In the genomic region with DNA sequence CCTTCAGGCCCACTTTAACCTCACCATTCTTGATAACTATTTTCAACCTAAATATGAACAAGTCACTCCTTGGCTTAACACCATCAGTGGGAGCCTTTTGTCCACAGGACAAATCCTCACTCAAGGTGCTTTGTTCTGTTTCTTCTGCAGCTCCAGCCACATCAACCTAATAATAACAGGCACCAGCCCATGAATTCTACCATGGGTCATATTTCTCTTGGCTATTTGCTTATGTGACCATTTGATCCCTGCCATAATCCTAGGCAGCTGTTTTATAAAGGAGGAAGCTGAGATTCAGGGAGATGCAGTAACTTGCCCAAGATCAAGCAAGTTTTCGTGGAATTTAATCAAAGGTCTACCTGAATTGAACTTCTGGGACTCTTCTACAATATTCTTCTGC, we compare ENCODE assay signal across 17 cellular contexts.
DNase-seq lines count a peak whose midpoint lies in the region; ATAC-seq and TF ChIP-seq lines count a peak whose summit lies in the region.
"Had no signal": no experiment of that assay in that cellular context is flagged by ENCODE, and none has a peak within 500 bp of the region (broad histone marks: within the 10 kb centered on the region; RNA-seq: fewer than 3 reads in every experiment).

No MANE protein-coding gene starts in this region.

- H3K27me3 ChIP-seq in esophagus muscularis mucosa, result no peaks in the 10 kb centered on the region
- H3K27me3 ChIP-seq in gastrocnemius medialis, result no peaks in the 10 kb centered on the region
- H3K27me3 ChIP-seq: BLaER1 had no signal

- ATAC-seq in gastrocnemius medialis (peak; percentile 68 to 74), GM19023 (IDR thresholded peaks at IDR 0.05; ENCODE audit: unreplicated experiment) (no peak)
- ATAC-seq: CD8-positive, alpha-beta T cell; GM12878 had no signal

- H3K4me3 ChIP-seq in esophagus muscularis mucosa (no peak overlapping the region), gastrocnemius medialis (no peak overlapping the region)
- H3K4me3 ChIP-seq: BLaER1, GM12878 had no signal

- H3K36me3 ChIP-seq in esophagus muscularis mucosa, result no peaks in the 10 kb centered on the region
- no peaks in the 10 kb centered on the region for H3K36me3 ChIP-seq in gastrocnemius medialis
- H3K36me3 ChIP-seq: BLaER1 had no signal

- intact Hi-C loops in esophagus muscularis mucosa (cut with DNase I), result no loop called here
- intact Hi-C loops in gastrocnemius medialis (cut with DNase I; ENCODE audit: low total_unique reads), result no loop called here

- peaks cover 0 to 14% (median 12%) of the 10 kb centered on the region in 4 donors for H3K4me1 ChIP-seq in esophagus muscularis mucosa
- peaks cover 0 to 8% of the 10 kb centered on the region in 2 donors for H3K4me1 ChIP-seq in gastrocnemius medialis
- H3K4me1 ChIP-seq: BLaER1 had no signal

- H3K9me3 ChIP-seq in esophagus muscularis mucosa, result no peaks in the 10 kb centered on the region
- H3K9me3 ChIP-seq in gastrocnemius medialis, result no peaks in the 10 kb centered on the region
- H3K9me3 ChIP-seq: BLaER1 had no signal

- TF ChIP-seq CTCF in esophagus muscularis mucosa (IDR thresholded peaks at IDR 0.05), result no peak
- TF ChIP-seq CTCF in gastrocnemius medialis (IDR thresholded peaks at IDR 0.05 in 4 of 5, conservative IDR thresholded peaks at IDR 0.05 in 1 of 5), result no peak

- H3K27ac ChIP-seq in epithelial cell of prostate (peak overlapping the region; percentile 64), esophagus muscularis mucosa (replicated peaks in 1 of 4) (no peak overlapping the region), gastrocnemius medialis (no peak overlapping the region)
- H3K27ac ChIP-seq: BLaER1, C4-2B had no signal

- WGBS in esophagus muscularis mucosa, result 85% methylated on average over 1 of the region's 1 CpG

- TF ChIP-seq POLR2A in esophagus muscularis mucosa (IDR thresholded peaks at IDR 0.05; ENCODE audit: low read depth) (no peak), gastrocnemius medialis (IDR thresholded peaks at IDR 0.05) (no peak)

- TF ChIP-seq EP300 in esophagus muscularis mucosa (IDR thresholded peaks at IDR 0.05), result no peak

- no peak for DNase-seq in epithelial cell of prostate (ENCODE audit: low read depth, low spot score)
- peak; percentile 29 for DNase-seq in esophagus muscularis mucosa (ENCODE audit: extremely low spot score)
- DNase-seq in gastrocnemius medialis, result no peak
- DNase-seq in GOT3 (lab: John Stamatoyannopoulos, UW), result no peak
- DNase-seq in hippocampal formation (lab: John Stamatoyannopoulos, UW), result no peak
- DNase-seq: CD4-positive, CD25-positive, alpha-beta regulatory T cell; CD8-positive, alpha-beta T cell; DMS 273 treated with DMSO at 0.1 percent for 48 hours; DMS79; EL; GDM1; H7; HCEC 1CT had no signal

- in situ Hi-C loops in gastrocnemius medialis (cut with MboI; ENCODE audit: low sequenced_read_pairs in 4 of 4), result no loop called here
